ENCODE assay signal across 20 cellular contexts in the genomic region with DNA sequence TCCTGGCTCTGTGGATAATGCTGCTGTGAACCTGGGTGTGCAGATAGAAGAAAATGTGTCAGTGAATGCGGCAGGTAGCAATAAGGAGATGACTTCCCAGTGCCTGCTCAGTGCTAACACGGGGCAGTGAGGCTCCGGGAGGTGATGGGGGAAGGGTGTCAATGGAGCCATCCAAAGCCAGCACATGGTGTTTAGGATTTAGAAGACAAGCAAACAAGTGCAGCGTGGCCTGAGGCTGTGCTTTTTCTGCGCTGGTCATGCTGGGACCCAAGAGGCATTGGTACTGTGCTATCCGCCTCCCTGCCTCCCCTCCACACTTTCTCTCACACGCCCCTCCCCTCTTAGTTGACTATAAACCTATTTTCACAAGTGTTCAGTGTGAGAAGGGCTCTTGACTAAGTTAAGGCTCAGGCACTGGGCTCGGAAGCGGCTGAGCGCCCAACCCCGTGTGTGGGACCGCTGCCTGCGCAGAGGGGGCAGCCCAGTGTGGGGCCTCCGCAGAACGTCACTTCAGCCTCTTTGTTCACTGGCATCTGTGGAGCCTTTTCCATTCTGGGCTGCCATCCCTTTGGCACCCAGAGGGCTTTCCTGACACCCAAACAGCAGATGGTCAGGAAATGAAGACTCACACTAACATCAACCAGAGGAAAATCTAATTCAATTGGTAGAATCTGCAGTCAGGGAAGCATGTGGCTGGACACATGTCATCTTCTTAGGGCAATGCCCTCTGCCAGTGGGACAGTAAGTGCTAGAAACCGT. TPM values are rescaled to one million over a fixed set of nuclear protein-coding genes. Genes with fewer than 3 reads are reported as not detected.
DNase-seq lines count a peak whose midpoint lies in the region; ATAC-seq and TF ChIP-seq lines count a peak whose summit lies in the region.
"Had no signal": no experiment of that assay in that cellular context is flagged by ENCODE, and none has a peak within 500 bp of the region (broad histone marks: within the 10 kb centered on the region; RNA-seq: fewer than 3 reads in every experiment).

No MANE protein-coding gene starts in this region.

- no peaks in the 10 kb centered on the region for H3K36me3 Mint-ChIP-seq in natural killer cell treated with Interleukin-12 subunit alpha and Interleukin-12 subunit beta and Interleukin-15 and Interleukin-18, amount 100 ng/mL, for 72 hours
- H3K36me3 Mint-ChIP-seq in natural killer cell (no peaks in the 10 kb centered on the region), immature natural killer cell (no peaks in the 10 kb centered on the region)
- peaks cover 6% of the 10 kb centered on the region for H3K36me3 Mint-ChIP-seq in activated CD4-positive, alpha-beta memory T cell treated with anti-CD3 and anti-CD28 coated beads, Interleukin-2, amount 10 ng/mL, durations not matched to agents 7 days and 5 days (ENCODE audit: low read depth)
- H3K36me3 Mint-ChIP-seq: naive B cell had no signal

- peak overlapping the region; percentile 59 to 77 for H3K27ac Mint-ChIP-seq in natural killer cell treated with Interleukin-12 subunit alpha and Interleukin-12 subunit beta and Interleukin-15 and Interleukin-18, amount 100 ng/mL, for 72 hours
- no peak overlapping the region for H3K27ac Mint-ChIP-seq in natural killer cell
- peak overlapping the region; percentile 75 for H3K27ac Mint-ChIP-seq in activated CD4-positive, alpha-beta memory T cell treated with anti-CD3 and anti-CD28 coated beads, Interleukin-2, amount 10 ng/mL, durations not matched to agents 7 days and 5 days
- H3K27ac Mint-ChIP-seq in immature natural killer cell, result no peak overlapping the region
- H3K27ac Mint-ChIP-seq: GM23338; stimulated activated naive CD8-positive, alpha-beta T cell treated with anti-CD3 and anti-CD28 coated beads, Interleukin-15, Interleukin-2, amounts not matched to agents 100 ng/mL and 50 ng/mL, for 24 hours had no signal

- H3K4me1 Mint-ChIP-seq in natural killer cell treated with Interleukin-12 subunit alpha and Interleukin-12 subunit beta and Interleukin-15 and Interleukin-18, amount 100 ng/mL, for 72 hours (ENCODE audit: low read depth in 2 of 2), result peaks cover 17 to 22% of the 10 kb centered on the region in 2 donors
- H3K4me1 Mint-ChIP-seq in natural killer cell, result peaks cover 0 to 6% of the 10 kb centered on the region in 2 donors
- peaks cover 31% of the 10 kb centered on the region for H3K4me1 Mint-ChIP-seq in activated CD4-positive, alpha-beta memory T cell treated with anti-CD3 and anti-CD28 coated beads, Interleukin-2, amount 10 ng/mL, durations not matched to agents 7 days and 5 days
- peaks cover 0 to 6% of the 10 kb centered on the region in 2 donors for H3K4me1 Mint-ChIP-seq in immature natural killer cell
- H3K4me1 Mint-ChIP-seq: GM23338 had no signal

- no peaks in the 10 kb centered on the region for H3K36me3 ChIP-seq in left lung
- H3K36me3 ChIP-seq: brain microvascular endothelial cell, right lobe of liver, SJCRH30 had no signal

- TF ChIP-seq CTCF in natural killer cell (IDR thresholded peaks at IDR 0.05) (no peak), left lung (IDR thresholded peaks at IDR 0.05) (no peak)

- peak in 1 of 2 donors; percentile 36 for ATAC-seq in natural killer cell treated with Interleukin-12 subunit alpha and Interleukin-12 subunit beta and Interleukin-15 and Interleukin-18, amount 100 ng/mL, for 72 hours
- no peak for ATAC-seq in natural killer cell
- ATAC-seq in left lung, result peak; percentile 52
- ATAC-seq: GM23338 had no signal

- H3K27me3 Mint-ChIP-seq in natural killer cell treated with Interleukin-12 subunit alpha and Interleukin-12 subunit beta and Interleukin-15 and Interleukin-18, amount 100 ng/mL, for 72 hours, result peaks cover 0 to 3% of the 10 kb centered on the region in 2 donors
- H3K27me3 Mint-ChIP-seq in natural killer cell (ENCODE audit: low read depth in 2 of 2), result no peaks in the 10 kb centered on the region
- H3K27me3 Mint-ChIP-seq in activated CD4-positive, alpha-beta memory T cell treated with anti-CD3 and anti-CD28 coated beads, Interleukin-2, amount 10 ng/mL, durations not matched to agents 7 days and 5 days, result no peaks in the 10 kb centered on the region
- peaks cover 0 to 3% (median 0%) of the 10 kb centered on the region in 3 donors for H3K27me3 Mint-ChIP-seq in immature natural killer cell (ENCODE audit: low read depth in 3 of 3)
- H3K27me3 Mint-ChIP-seq: stimulated activated naive CD8-positive, alpha-beta T cell treated with anti-CD3 and anti-CD28 coated beads, Interleukin-15, Interleukin-2, amounts not matched to agents 100 ng/mL and 50 ng/mL, for 24 hours had no signal

- peaks cover 0 to 10% of the 10 kb centered on the region in 2 donors for H3K4me1 ChIP-seq in left lung
- H3K4me1 ChIP-seq: right lobe of liver, SJCRH30 had no signal

- CTCF ChIA-PET in activated CD4-positive, alpha-beta memory T cell treated with anti-CD3 and anti-CD28 coated beads, Interleukin-2, amount 10 ng/mL, durations not matched to agents 7 days and 5 days (lab: Charles Lee), result interaction anchor here (0.7 to 2.3 kb wide), 5 partner anchors 12 to 152 kb away, joined by 3 to 17 read pairs (median 4); partner anchors contain the start of gene CARD19

- H3K4me3 Mint-ChIP-seq in natural killer cell treated with Interleukin-12 subunit alpha and Interleukin-12 subunit beta and Interleukin-15 and Interleukin-18, amount 100 ng/mL, for 72 hours, result no peak overlapping the region
- no peak overlapping the region for H3K4me3 Mint-ChIP-seq in natural killer cell
- no peak overlapping the region for H3K4me3 Mint-ChIP-seq in activated CD4-positive, alpha-beta memory T cell treated with anti-CD3 and anti-CD28 coated beads, Interleukin-2, amount 10 ng/mL, durations not matched to agents 7 days and 5 days
- no peak overlapping the region for H3K4me3 Mint-ChIP-seq in immature natural killer cell
- H3K4me3 Mint-ChIP-seq: GM23338; naive B cell; stimulated activated naive CD8-positive, alpha-beta T cell treated with anti-CD3 and anti-CD28 coated beads, Interleukin-15, Interleukin-2, amounts not matched to agents 100 ng/mL and 50 ng/mL, for 24 hours had no signal

- no peak overlapping the region for H3K27ac ChIP-seq in left lung
- H3K27ac ChIP-seq: brain microvascular endothelial cell, C4-2B, KMS-11, right lobe of liver, SJCRH30 had no signal

- POLR2A ChIA-PET in activated CD4-positive, alpha-beta memory T cell treated with anti-CD3 and anti-CD28 coated beads, Interleukin-2, amount 10 ng/mL, durations not matched to agents 7 days and 5 days (lab: Charles Lee), result interaction anchor here (0.9 to 1.3 kb wide), 13 partner anchors 10 to 410 kb away, joined by 3 to 9 read pairs (median 4); partner anchors contain the start of genes CARD19, FAM120AOS and NINJ1

- DNase-seq in natural killer cell treated with Interleukin-12 subunit alpha and Interleukin-12 subunit beta and Interleukin-15 and Interleukin-18, amount 100 ng/mL, for 72 hours (ENCODE audit: low spot score), result no peak
- no peak for DNase-seq in natural killer cell
- no peak for DNase-seq in activated CD4-positive, alpha-beta memory T cell treated with anti-CD3 and anti-CD28 coated beads, Interleukin-2, amount 10 ng/mL, durations not matched to agents 7 days and 5 days
- DNase-seq in left lung, result no peak
- no peak for DNase-seq in immature natural killer cell
- no peak for DNase-seq in GDM1 (lab: John Stamatoyannopoulos, UW)
- DNase-seq in NCI-H774 (lab: John Stamatoyannopoulos, UW), result no peak
- DNase-seq in NOMO-1 (lab: John Stamatoyannopoulos, UW; ENCODE audit: unreplicated experiment in 2 of 2), result no peak
- DNase-seq: activated T-cell treated with anti-CD3 and anti-CD28 coated beads, Interleukin-2, amount 50 U/mL, for 1 hour; brain microvascular endothelial cell; EL; foreskin melanocyte; kidney; naive B cell; SJCRH30 had no signal

- H3K4me3 ChIP-seq in left lung, result no peak overlapping the region
- H3K4me3 ChIP-seq: GM23338, right lobe of liver, SJCRH30 had no signal

- intact Hi-C loops in natural killer cell (cut with micrococcal nuclease), result loop anchor here (10.0 kb wide), 1 partner anchor 409 kb away; no protein-coding TSS in a partner anchor
- intact Hi-C loops in left lung (cut with DNase I), result no loop called here

- H3K27me3 ChIP-seq in left lung, result no peaks in the 10 kb centered on the region
- H3K27me3 ChIP-seq: brain microvascular endothelial cell, right lobe of liver had no signal

- no peaks in the 10 kb centered on the region for H3K9me3 ChIP-seq in left lung
- H3K9me3 ChIP-seq: right lobe of liver, SJCRH30 had no signal

- no peaks in the 10 kb centered on the region for H3K9me3 Mint-ChIP-seq in natural killer cell treated with Interleukin-12 subunit alpha and Interleukin-12 subunit beta and Interleukin-15 and Interleukin-18, amount 100 ng/mL, for 72 hours
- H3K9me3 Mint-ChIP-seq in natural killer cell (no peaks in the 10 kb centered on the region), immature natural killer cell (no peaks in the 10 kb centered on the region)
- peaks cover 5% of the 10 kb centered on the region for H3K9me3 Mint-ChIP-seq in activated CD4-positive, alpha-beta memory T cell treated with anti-CD3 and anti-CD28 coated beads, Interleukin-2, amount 10 ng/mL, durations not matched to agents 7 days and 5 days
- H3K9me3 Mint-ChIP-seq: GM23338; stimulated activated naive CD8-positive, alpha-beta T cell treated with anti-CD3 and anti-CD28 coated beads, Interleukin-15, Interleukin-2, amounts not matched to agents 100 ng/mL and 50 ng/mL, for 24 hours had no signal

RNA-seq across cellular contexts. Expression of gene NINJ1, which starts 21.8 kb away (rescaled TPM):
- total RNA-seq in natural killer cell treated with Interleukin-12 subunit alpha and Interleukin-12 subunit beta and Interleukin-15 and Interleukin-18, amount 100 ng/mL, for 72 hours, result 10 to 100 TPM; 20.1 to 21.9 TPM
- 100 to 1,000 TPM in 1 of 3 donors, 10 to 100 TPM in 2; 87.3 to 121 (median 93.8) TPM for total RNA-seq in natural killer cell
- 10 to 100 TPM; 36.9 to 37.4 TPM for total RNA-seq in activated CD4-positive, alpha-beta memory T cell treated with anti-CD3 and anti-CD28 coated beads, Interleukin-2, amount 10 ng/mL, durations not matched to agents 7 days and 5 days
- total RNA-seq in left lung, result 10 to 100 TPM; 77.9 to 83.5 TPM
- 10 to 100 TPM; 51.3 to 91.0 (median 54.0) TPM for polyA plus RNA-seq in immature natural killer cell

RNA-seq across cellular contexts. Expression of gene WNK2, which starts 28.0 kb away (rescaled TPM):
- not detected for total RNA-seq in natural killer cell treated with Interleukin-12 subunit alpha and Interleukin-12 subunit beta and Interleukin-15 and Interleukin-18, amount 100 ng/mL, for 72 hours
- total RNA-seq in natural killer cell, result under 1 TPM in 1 of 3 donors, not detected in 2; 0.25 TPM
- under 1 TPM in 1 of 2 experiments, not detected in 1; 0.05 TPM for total RNA-seq in activated CD4-positive, alpha-beta memory T cell treated with anti-CD3 and anti-CD28 coated beads, Interleukin-2, amount 10 ng/mL, durations not matched to agents 7 days and 5 days
- total RNA-seq in left lung, result 1 to 10 TPM in 1 of 2 donors, under 1 TPM in 1; 0.93 to 1.6 TPM
- polyA plus RNA-seq in immature natural killer cell, result not detected
- total RNA-seq: SJCRH30 had no signal

RNA-seq across cellular contexts. Expression of gene CARD19, which starts 59.9 kb away (rescaled TPM):
- 10 to 100 TPM; 21.7 to 23.4 TPM for total RNA-seq in natural killer cell treated with Interleukin-12 subunit alpha and Interleukin-12 subunit beta and Interleukin-15 and Interleukin-18, amount 100 ng/mL, for 72 hours
- total RNA-seq in natural killer cell, result 10 to 100 TPM; 30.7 to 49.1 (median 42.6) TPM
- 10 to 100 TPM; 80.4 to 83.5 TPM for total RNA-seq in activated CD4-positive, alpha-beta memory T cell treated with anti-CD3 and anti-CD28 coated beads, Interleukin-2, amount 10 ng/mL, durations not matched to agents 7 days and 5 days
- total RNA-seq in left lung, result 10 to 100 TPM; 27.7 to 43.0 TPM
- polyA plus RNA-seq in immature natural killer cell, result 100 to 1,000 TPM in 1 of 3 donors, 10 to 100 TPM in 2; 55.1 to 105 (median 78.8) TPM

Comparison
In these comparisons a context has a peak if more than half of its experiments do, and no peak if none do; other contexts are left out.
1. H3K27ac Mint-ChIP-seq: peak in natural killer cell treated with Interleukin-12 subunit alpha and Interleukin-12 subunit beta and Interleukin-15 and Interleukin-18, amount 100 ng/mL, for 72 hours (2 of 2) and activated CD4-positive, alpha-beta memory T cell treated with anti-CD3 and anti-CD28 coated beads, Interleukin-2, amount 10 ng/mL, durations not matched to agents 7 days and 5 days (single experiment); none in natural killer cell (0 of 2) and immature natural killer cell (0 of 6).